Comparison of ENCODE assay signal across 1 cellular context in the genomic region with DNA sequence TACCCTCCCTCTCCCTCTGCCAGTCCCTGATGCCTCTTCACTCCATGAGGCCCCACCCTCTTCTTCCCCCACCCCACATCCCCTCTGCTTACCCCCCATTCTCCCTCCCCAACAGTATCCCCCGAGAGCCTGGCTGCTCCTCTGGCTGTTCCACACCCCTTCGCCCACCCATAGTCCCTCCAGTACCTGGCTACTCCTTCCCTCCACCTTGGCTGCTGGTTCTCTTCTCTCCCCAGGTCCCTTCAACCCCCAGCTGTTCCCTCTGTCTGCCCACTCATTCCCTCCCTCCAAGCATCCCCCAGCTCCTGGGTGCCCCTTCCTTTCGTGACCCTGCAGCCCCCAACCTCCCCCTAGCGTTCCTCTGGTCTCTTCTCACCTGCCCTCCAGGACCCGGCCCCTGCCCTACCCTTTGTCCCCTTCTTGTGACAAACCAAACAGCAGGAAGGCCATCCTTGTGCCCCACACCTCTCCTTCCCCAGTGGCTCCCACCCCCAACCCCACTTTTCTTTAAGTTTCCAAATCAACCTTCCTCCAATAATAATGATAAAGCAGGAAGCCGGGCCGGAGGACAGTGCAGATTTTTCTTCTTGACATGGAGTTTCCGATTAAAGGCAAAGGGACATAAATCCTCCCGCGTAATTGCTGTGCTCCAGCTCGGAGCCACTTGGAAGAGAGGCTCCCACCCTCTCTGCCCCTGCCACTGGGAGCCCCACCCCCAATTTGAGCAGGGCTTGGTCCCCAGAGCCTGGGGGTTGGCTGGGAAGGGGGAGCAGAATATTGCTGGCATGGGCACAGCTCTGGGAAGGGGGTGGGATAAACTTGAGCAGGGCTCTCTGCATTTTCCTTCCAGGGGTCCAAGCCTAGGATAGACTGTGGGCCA.
A peak's percentile ranks its signal among the peaks of the same experiment; 100 is the strongest.
TF ChIP-seq lines count a peak whose summit lies in the region.

No MANE protein-coding gene starts in this region.

TF ChIP-seq in HEK293, 187 proteins besides CTCF, POLR2A, EP300 and RAD21 (continued from another document):
- TF ChIP-seq, protein P1, sequence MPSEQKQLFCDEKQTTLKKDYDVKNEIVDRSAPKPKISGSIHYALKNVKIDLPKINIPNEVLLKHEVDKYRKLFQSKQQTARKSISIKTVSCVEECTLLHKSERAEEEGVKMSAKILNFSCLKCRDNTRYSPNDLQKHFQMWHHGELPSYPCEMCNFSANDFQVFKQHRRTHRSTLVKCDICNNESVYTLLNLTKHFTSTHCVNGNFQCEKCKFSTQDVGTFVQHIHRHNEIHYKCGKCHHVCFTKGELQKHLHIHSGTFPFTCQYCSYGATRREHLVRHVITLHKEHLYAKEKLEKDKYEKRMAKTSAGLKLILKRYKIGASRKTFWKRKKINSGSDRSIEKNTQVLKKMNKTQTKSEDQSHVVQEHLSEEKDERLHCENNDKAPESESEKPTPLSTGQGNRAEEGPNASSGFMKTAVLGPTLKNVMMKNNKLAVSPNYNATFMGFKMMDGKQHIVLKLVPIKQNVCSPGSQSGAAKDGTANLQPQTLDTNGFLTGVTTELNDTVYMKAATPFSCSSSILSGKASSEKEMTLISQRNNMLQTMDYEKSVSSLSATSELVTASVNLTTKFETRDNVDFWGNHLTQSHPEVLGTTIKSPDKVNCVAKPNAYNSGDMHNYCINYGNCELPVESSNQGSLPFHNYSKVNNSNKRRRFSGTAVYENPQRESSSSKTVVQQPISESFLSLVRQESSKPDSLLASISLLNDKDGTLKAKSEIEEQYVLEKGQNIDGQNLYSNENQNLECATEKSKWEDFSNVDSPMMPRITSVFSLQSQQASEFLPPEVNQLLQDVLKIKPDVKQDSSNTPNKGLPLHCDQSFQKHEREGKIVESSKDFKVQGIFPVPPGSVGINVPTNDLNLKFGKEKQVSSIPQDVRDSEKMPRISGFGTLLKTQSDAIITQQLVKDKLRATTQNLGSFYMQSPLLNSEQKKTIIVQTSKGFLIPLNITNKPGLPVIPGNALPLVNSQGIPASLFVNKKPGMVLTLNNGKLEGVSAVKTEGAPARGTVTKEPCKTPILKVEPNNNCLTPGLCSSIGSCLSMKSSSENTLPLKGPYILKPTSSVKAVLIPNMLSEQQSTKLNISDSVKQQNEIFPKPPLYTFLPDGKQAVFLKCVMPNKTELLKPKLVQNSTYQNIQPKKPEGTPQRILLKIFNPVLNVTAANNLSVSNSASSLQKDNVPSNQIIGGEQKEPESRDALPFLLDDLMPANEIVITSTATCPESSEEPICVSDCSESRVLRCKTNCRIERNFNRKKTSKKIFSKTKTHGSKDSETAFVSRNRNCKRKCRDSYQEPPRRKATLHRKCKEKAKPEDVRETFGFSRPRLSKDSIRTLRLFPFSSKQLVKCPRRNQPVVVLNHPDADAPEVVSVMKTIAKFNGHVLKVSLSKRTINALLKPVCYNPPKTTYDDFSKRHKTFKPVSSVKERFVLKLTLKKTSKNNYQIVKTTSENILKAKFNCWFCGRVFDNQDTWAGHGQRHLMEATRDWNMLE (tag by site-specific recombination; conservative IDR thresholded peaks at IDR 0.05; ENCODE audit: low read depth): no peak
- TF ChIP-seq EGR2 (tag by site-specific recombination; IDR thresholded peaks at IDR 0.05; ENCODE audit: low read depth): peak; percentile 56
- TF ChIP-seq ZNF707 (tag by site-specific recombination; IDR thresholded peaks at IDR 0.05): no peak
- no peak for TF ChIP-seq ZNF140 (tag by site-specific recombination; IDR thresholded peaks at IDR 0.05)
- no peak for TF ChIP-seq YY1 (tag by site-specific recombination; IDR thresholded peaks at IDR 0.05)
- TF ChIP-seq, protein P2, sequence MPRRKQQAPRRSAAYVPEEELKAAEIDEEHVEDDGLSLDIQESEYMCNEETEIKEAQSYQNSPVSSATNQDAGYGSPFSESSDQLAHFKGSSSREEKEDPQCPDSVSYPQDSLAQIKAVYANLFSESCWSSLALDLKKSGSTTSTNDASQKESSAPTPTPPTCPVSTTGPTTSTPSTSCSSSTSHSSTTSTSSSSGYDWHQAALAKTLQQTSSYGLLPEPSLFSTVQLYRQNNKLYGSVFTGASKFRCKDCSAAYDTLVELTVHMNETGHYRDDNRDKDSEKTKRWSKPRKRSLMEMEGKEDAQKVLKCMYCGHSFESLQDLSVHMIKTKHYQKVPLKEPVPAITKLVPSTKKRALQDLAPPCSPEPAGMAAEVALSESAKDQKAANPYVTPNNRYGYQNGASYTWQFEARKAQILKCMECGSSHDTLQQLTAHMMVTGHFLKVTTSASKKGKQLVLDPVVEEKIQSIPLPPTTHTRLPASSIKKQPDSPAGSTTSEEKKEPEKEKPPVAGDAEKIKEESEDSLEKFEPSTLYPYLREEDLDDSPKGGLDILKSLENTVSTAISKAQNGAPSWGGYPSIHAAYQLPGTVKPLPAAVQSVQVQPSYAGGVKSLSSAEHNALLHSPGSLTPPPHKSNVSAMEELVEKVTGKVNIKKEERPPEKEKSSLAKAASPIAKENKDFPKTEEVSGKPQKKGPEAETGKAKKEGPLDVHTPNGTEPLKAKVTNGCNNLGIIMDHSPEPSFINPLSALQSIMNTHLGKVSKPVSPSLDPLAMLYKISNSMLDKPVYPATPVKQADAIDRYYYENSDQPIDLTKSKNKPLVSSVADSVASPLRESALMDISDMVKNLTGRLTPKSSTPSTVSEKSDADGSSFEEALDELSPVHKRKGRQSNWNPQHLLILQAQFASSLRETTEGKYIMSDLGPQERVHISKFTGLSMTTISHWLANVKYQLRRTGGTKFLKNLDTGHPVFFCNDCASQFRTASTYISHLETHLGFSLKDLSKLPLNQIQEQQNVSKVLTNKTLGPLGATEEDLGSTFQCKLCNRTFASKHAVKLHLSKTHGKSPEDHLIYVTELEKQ (tag by site-specific recombination; IDR thresholded peaks at IDR 0.05; ENCODE audit: borderline replicate concordance): no peak
- no peak for TF ChIP-seq SCRT2 (tag by site-specific recombination; IDR thresholded peaks at IDR 0.05)
